13 cellular contexts compared by ENCODE assay signal in genomic region chr6:54681987-54682386, GRCh38.
A peak's percentile ranks its signal among the peaks of the same experiment; 100 is the strongest.
DNase-seq lines count a peak whose midpoint lies in the region; ATAC-seq, FAIRE-seq and TF ChIP-seq lines count a peak whose summit lies in the region.
"Had no signal": no experiment of that assay in that cellular context is flagged by ENCODE, and none has a peak within 500 bp of the region (broad histone marks: within the 10 kb centered on the region; RNA-seq: fewer than 3 reads in every experiment).

No MANE protein-coding gene starts in this region.

- CTCF ChIA-PET in HepG2 (lab: Yijun Ruan, JAX; ENCODE audit: low intra/inter-chr PET ratio, low total read pairs) = no interaction called here

- no peaks in the 10 kb centered on the region for H3K4me1 ChIP-seq in HepG2 (ENCODE audit: insufficient read depth, low read length)
- H3K4me1 ChIP-seq: BE2C had no signal

- H3K9ac ChIP-seq in HepG2 (ENCODE audit: insufficient read depth, low read depth, low read length) = no peak overlapping the region

- TF ChIP-seq EP300 in HepG2 (IDR thresholded peaks at IDR 0.05; ENCODE audit: low read depth in 2 of 2, low read length in 2 of 2) (no peak), HepG2 (CRISPR knock-in tag; IDR thresholded peaks at IDR 0.05; ENCODE audit: borderline replicate concordance) (no peak)

- in situ Hi-C loops in HepG2 (cut with HindIII; ENCODE audit: extremely low pct_ligation_motif_present, low pct_unique_long_range_greater_than_20kb) = no loop called here

- TF ChIP-seq POLR2A in HepG2 (IDR thresholded peaks at IDR 0.05; ENCODE audit: insufficient read depth in 1 of 2, low read depth in 2 of 2, low read length in 2 of 2) = no peak
- no peak for TF ChIP-seq POLR2A in lower leg skin (IDR thresholded peaks at IDR 0.05)

- H3K4me3 ChIP-seq in HepG2 (replicated peaks in 1 of 3; ENCODE audit: insufficient read depth in 1 of 3, low read depth in 2 of 3, low read length in 3 of 3) (no peak overlapping the region), lower leg skin (ENCODE audit: low read depth, poor library complexity, severe bottlenecking) (no peak overlapping the region)

- H3K27me3 ChIP-seq in HepG2 (ENCODE audit: control insufficient read depth in 1 of 2, insufficient read depth in 2 of 2, low read length in 2 of 2) = no peaks in the 10 kb centered on the region
- H3K27me3 ChIP-seq: BE2C had no signal

- ATAC-seq in HepG2 = no peak; the same call in 2 of the 3 replicates
- ATAC-seq: stimulated activated naive B cell treated with anti-CD40 and anti-IgM and Interleukin-4, amounts not matched to agents 10 μg/mL and 1 μg/mL and 100 μg/mL, for 72 hours had no signal

- DNase-seq in AG08396 (ENCODE audit: low spot score) = peak; percentile 47
- peak; percentile 53 for DNase-seq in HS-5 (ENCODE audit: low read depth)
- peak; percentile 95 for DNase-seq in amniotic epithelial cell (ENCODE audit: low read depth)
- DNase-seq in hepatic stellate cell (ENCODE audit: low spot score) = peak; percentile 2
- no peak for DNase-seq in HepG2 (ENCODE audit: low spot score)
- DNase-seq in activated T-cell treated with anti-CD3 and anti-CD28 coated beads for 4 hours = no peak
- no peak for DNase-seq in lower leg skin (ENCODE audit: low spot score in 2 of 2)
- DNase-seq in effector CD8-positive, alpha-beta T cell (lab: John Stamatoyannopoulos, UW) = no peak
- DNase-seq: BE2C; NCI-H1436 treated with DMSO at 0.1 percent for 48 hours; NCI-H82; stimulated activated CD4-positive, alpha-beta T cell treated with anti-CD3 and anti-CD28 coated beads, Interleukin-4, amount 100 ng/mL, for 24 hours; stimulated activated naive B cell treated with anti-CD40 and anti-IgM and Interleukin-4, amounts not matched to agents 10 μg/mL and 1 μg/mL and 100 μg/mL, for 72 hours had no signal

- BruUV-seq in HepG2 (replicated peaks; lab: Mats Ljungman, UMichigan) = no TSS peak

- intact Hi-C loops in HepG2 (cut with micrococcal nuclease; ENCODE audit: unreplicated experiment) (no loop called here), lower leg skin (cut with DNase I; ENCODE audit: low total_unique reads) (no loop called here)

- H3K79me2 ChIP-seq in HepG2 (ENCODE audit: insufficient read depth, low read length) = no peaks in the 10 kb centered on the region

- no peak overlapping the region for H3K4me2 ChIP-seq in HepG2 (ENCODE audit: low read depth, low read length)

- WGBS in HepG2 (ENCODE audit: low lambda C conversion rate) = 3% methylated on average over 4 of the region's 4 CpGs
- WGBS in lower leg skin, 2 donors = 65 to 83% methylated on average over 4 of the region's 4 CpGs

- no peak overlapping the region for H2AFZ ChIP-seq in HepG2 (ENCODE audit: low read length)

- no peaks in the 10 kb centered on the region for H4K20me1 ChIP-seq in HepG2 (ENCODE audit: insufficient read depth, low read length)

- FAIRE-seq in HepG2 (lab: Jason Lieb, UNC) = no peak

- H3K27ac ChIP-seq in HepG2 (ENCODE audit: extremely low read length, insufficient read depth, low read length) = no peak overlapping the region

- TF ChIP-seq RAD21 in HepG2 (CRISPR knock-in tag; IDR thresholded peaks at IDR 0.05) = no peak

- no peaks in the 10 kb centered on the region for H3K9me3 ChIP-seq in HepG2 (ENCODE audit: low read length)
- H3K9me3 ChIP-seq: BE2C had no signal

- H3K36me3 ChIP-seq in HepG2 (replicated peaks in 1 of 2; ENCODE audit: control insufficient read depth in 1 of 2, insufficient read depth in 2 of 2, low read length in 2 of 2) = no peaks in the 10 kb centered on the region
- H3K36me3 ChIP-seq: BE2C had no signal

- TF ChIP-seq CTCF in HepG2 (CRISPR knock-in tag; IDR thresholded peaks at IDR 0.05) = no peak
- TF ChIP-seq CTCF in lower leg skin (IDR thresholded peaks at IDR 0.05) = no peak

- POLR2A ChIA-PET in HepG2 (lab: Yijun Ruan, JAX) = no interaction called here

TF ChIP-seq in HepG2, 621 proteins besides CTCF, POLR2A, EP300 and RAD21:
- TF ChIP-seq ZFP90 (CRISPR knock-in tag; IDR thresholded peaks at IDR 0.05; ENCODE audit: borderline replicate concordance) (no peak), SRSF9 (IDR thresholded peaks at IDR 0.05; ENCODE audit: borderline replicate concordance, insufficient read depth, low read depth, low read length, poor library complexity, severe bottlenecking) (no peak), PHF8 (CRISPR knock-in tag; IDR thresholded peaks at IDR 0.05) (no peak), SPEN (CRISPR knock-in tag; IDR thresholded peaks at IDR 0.05; ENCODE audit: low read depth) (no peak), ZBTB40 (IDR thresholded peaks at IDR 0.05) (no peak), ZBTB40 (CRISPR knock-in tag; IDR thresholded peaks at IDR 0.05) (no peak), ZNF713 (CRISPR knock-in tag; IDR thresholded peaks at IDR 0.05) (no peak), ZBTB43 (CRISPR knock-in tag; conservative IDR thresholded peaks at IDR 0.05) (no peak), SETDB1 (CRISPR knock-in tag; IDR thresholded peaks at IDR 0.05; ENCODE audit: borderline replicate concordance) (no peak), NCOA1 (CRISPR knock-in tag; IDR thresholded peaks at IDR 0.05) (no peak), ISX (CRISPR knock-in tag; conservative IDR thresholded peaks at IDR 0.05) (no peak)

Comparison
In these comparisons a context has a peak if more than half of its experiments do, and no peak if none do; other contexts are left out.
1. DNase-seq: peak in AG08396 (single experiment), HS-5 (single experiment), amniotic epithelial cell (single experiment) and hepatic stellate cell (single experiment); none in HepG2 (single experiment), activated T-cell treated with anti-CD3 and anti-CD28 coated beads for 4 hours (single experiment), lower leg skin (0 of 2) and effector CD8-positive, alpha-beta T cell (single experiment).